1 cellular context compared by ENCODE assay signal in genomic region chr22:46010951-46011626, GRCh38.
TF ChIP-seq lines count a peak whose summit lies in the region.

No MANE protein-coding gene starts in this region.

TF ChIP-seq in HepG2, 621 proteins besides CTCF, POLR2A, EP300 and RAD21 (continued from another document and continues in another):
- TF ChIP-seq, protein P1, sequence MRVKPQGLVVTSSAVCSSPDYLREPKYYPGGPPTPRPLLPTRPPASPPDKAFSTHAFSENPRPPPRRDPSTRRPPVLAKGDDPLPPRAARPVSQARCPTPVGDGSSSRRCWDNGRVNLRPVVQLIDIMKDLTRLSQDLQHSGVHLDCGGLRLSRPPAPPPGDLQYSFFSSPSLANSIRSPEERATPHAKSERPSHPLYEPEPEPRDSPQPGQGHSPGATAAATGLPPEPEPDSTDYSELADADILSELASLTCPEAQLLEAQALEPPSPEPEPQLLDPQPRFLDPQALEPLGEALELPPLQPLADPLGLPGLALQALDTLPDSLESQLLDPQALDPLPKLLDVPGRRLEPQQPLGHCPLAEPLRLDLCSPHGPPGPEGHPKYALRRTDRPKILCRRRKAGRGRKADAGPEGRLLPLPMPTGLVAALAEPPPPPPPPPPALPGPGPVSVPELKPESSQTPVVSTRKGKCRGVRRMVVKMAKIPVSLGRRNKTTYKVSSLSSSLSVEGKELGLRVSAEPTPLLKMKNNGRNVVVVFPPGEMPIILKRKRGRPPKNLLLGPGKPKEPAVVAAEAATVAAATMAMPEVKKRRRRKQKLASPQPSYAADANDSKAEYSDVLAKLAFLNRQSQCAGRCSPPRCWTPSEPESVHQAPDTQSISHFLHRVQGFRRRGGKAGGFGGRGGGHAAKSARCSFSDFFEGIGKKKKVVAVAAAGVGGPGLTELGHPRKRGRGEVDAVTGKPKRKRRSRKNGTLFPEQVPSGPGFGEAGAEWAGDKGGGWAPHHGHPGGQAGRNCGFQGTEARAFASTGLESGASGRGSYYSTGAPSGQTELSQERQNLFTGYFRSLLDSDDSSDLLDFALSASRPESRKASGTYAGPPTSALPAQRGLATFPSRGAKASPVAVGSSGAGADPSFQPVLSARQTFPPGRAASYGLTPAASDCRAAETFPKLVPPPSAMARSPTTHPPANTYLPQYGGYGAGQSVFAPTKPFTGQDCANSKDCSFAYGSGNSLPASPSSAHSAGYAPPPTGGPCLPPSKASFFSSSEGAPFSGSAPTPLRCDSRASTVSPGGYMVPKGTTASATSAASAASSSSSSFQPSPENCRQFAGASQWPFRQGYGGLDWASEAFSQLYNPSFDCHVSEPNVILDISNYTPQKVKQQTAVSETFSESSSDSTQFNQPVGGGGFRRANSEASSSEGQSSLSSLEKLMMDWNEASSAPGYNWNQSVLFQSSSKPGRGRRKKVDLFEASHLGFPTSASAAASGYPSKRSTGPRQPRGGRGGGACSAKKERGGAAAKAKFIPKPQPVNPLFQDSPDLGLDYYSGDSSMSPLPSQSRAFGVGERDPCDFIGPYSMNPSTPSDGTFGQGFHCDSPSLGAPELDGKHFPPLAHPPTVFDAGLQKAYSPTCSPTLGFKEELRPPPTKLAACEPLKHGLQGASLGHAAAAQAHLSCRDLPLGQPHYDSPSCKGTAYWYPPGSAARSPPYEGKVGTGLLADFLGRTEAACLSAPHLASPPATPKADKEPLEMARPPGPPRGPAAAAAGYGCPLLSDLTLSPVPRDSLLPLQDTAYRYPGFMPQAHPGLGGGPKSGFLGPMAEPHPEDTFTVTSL (CRISPR knock-in tag; IDR thresholded peaks at IDR 0.05; ENCODE audit: borderline replicate concordance), result no peak
- TF ChIP-seq, protein P2, sequence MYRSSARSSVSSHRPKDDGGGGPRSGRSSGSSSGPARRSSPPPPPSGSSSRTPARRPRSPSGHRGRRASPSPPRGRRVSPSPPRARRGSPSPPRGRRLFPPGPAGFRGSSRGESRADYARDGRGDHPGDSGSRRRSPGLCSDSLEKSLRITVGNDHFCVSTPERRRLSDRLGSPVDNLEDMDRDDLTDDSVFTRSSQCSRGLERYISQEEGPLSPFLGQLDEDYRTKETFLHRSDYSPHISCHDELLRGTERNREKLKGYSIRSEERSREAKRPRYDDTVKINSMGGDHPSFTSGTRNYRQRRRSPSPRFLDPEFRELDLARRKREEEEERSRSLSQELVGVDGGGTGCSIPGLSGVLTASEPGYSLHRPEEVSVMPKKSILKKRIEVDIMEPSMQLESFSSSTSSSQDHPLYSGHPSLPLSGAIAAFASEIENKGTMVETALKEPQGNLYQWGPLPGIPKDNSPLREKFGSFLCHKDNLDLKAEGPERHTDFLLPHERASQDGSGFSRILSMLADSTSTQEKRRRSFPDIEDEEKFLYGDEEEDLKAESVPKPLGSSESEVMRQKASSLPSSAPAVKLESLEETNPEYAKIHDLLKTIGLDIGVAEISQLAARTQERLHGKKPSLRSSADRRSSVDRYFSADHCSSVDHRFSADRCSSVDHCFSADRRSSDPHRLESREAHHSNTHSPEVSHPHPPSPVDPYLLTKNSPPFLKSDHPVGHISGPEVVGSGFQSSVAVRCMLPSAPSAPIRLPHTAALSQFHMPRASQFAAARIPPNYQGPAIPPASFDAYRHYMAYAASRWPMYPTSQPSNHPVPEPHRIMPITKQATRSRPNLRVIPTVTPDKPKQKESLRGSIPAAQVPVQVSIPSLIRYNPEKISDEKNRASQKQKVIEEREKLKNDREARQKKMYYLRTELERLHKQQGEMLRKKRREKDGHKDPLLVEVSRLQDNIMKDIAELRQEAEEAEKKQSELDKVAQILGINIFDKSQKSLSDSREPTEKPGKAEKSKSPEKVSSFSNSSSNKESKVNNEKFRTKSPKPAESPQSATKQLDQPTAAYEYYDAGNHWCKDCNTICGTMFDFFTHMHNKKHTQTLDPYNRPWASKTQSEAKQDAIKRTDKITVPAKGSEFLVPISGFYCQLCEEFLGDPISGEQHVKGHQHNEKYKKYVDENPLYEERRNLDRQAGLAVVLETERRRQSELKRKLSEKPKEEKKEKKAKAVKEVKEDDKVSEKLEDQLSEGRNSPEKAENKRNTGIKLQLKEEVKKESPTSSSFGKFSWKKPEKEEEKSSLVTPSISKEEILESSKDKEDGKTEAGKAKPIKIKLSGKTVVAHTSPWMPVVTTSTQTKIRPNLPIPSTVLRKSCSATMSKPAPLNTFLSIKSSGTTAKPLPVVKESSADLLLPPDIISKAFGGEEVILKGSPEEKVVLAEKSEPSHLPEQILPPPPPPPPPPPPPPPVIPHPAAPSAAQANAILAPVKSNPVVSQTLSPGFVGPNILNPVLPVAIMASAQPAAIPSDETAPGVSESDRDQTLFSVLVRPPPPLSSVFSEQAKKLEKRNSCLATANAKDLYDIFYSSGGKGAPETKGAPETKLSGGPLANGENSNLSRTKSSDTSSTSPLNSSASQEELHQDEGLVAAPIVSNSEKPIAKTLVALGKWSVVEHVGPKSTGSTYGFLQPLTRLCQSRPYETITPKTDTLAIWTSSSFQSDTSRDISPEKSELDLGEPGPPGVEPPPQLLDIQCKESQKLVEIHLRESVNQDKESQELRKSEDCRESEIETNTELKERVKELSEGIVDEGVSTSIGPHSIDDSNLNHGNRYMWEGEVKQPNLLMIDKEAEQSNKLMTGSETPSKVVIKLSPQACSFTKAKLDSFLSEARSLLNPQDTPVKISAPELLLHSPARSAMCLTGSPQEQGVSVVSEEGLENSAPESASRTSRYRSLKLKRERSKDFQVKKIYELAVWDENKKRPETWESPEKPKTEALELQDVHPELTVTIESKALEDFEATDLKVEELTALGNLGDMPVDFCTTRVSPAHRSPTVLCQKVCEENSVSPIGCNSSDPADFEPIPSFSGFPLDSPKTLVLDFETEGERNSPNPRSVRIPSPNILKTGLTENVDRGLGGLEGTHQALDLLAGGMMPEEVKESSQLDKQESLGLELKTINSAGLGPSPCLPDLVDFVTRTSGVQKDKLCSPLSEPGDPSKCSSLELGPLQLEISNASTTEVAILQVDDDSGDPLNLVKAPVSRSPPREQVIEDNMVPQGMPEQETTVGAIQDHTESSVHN (CRISPR knock-in tag; IDR thresholded peaks at IDR 0.05), result no peak
- no peak for TF ChIP-seq MAZ (IDR thresholded peaks at IDR 0.05; ENCODE audit: borderline replicate concordance, low read depth, low read length)
- TF ChIP-seq MAZ (CRISPR knock-in tag; IDR thresholded peaks at IDR 0.05; ENCODE audit: low read depth), result no peak
- TF ChIP-seq ZNF207 (IDR thresholded peaks at IDR 0.05; ENCODE audit: borderline replicate concordance), result no peak
- no peak for TF ChIP-seq ZBTB10 (CRISPR knock-in tag; IDR thresholded peaks at IDR 0.05; ENCODE audit: borderline replicate concordance)
- no peak for TF ChIP-seq GLMP (CRISPR knock-in tag; IDR thresholded peaks at IDR 0.05; ENCODE audit: borderline replicate concordance)
- no peak for TF ChIP-seq SYNCRIP (IDR thresholded peaks at IDR 0.05; ENCODE audit: insufficient read depth, low read depth, low read length)
- peak; percentile 43; the same call in 1 of the 2 replicates for TF ChIP-seq ZBTB33 (CRISPR knock-in tag; IDR thresholded peaks at IDR 0.05)
- TF ChIP-seq NCOA5 (CRISPR knock-in tag; IDR thresholded peaks at IDR 0.05), result no peak
- peak; percentile 61; the same call in 1 of the 2 replicates for TF ChIP-seq ZFY (CRISPR knock-in tag; IDR thresholded peaks at IDR 0.05)
- no peak for TF ChIP-seq NFYB (CRISPR knock-in tag; IDR thresholded peaks at IDR 0.05)
- TF ChIP-seq ZEB1 (IDR thresholded peaks at IDR 0.05; ENCODE audit: insufficient replicate concordance, low read depth), result no peak
- no peak for TF ChIP-seq REXO4 (CRISPR knock-in tag; IDR thresholded peaks at IDR 0.05; ENCODE audit: borderline replicate concordance)
- no peak for TF ChIP-seq THYN1 (CRISPR knock-in tag; IDR thresholded peaks at IDR 0.05; ENCODE audit: borderline replicate concordance, low read depth)
- TF ChIP-seq, protein P3, sequence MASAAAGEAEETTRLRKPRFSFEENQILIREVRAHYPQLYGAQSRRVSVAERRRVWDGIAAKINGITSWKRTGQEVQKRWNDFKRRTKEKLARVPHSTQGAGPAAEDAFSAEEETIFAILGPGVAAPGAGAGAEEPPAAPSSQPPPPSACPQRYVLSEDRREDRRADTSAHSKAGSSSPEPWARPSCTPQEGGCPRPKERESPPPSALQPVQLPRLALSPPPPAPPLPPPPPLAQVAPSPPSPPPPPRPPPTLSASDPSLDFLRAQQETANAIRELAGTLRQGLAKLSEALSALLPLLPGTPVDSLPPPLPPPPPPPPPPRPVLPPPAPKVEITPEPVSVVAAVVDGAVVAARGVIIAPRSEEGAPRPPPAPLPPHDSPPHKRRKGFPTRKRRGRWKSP (CRISPR knock-in tag; IDR thresholded peaks at IDR 0.05), result no peak
- TF ChIP-seq PHF20 (CRISPR knock-in tag; IDR thresholded peaks at IDR 0.05), result no peak
- no peak for TF ChIP-seq ZNF547 (CRISPR knock-in tag; IDR thresholded peaks at IDR 0.05)
- no peak for TF ChIP-seq ZFP37 (CRISPR knock-in tag; IDR thresholded peaks at IDR 0.05; ENCODE audit: borderline replicate concordance)
- TF ChIP-seq, protein P4, sequence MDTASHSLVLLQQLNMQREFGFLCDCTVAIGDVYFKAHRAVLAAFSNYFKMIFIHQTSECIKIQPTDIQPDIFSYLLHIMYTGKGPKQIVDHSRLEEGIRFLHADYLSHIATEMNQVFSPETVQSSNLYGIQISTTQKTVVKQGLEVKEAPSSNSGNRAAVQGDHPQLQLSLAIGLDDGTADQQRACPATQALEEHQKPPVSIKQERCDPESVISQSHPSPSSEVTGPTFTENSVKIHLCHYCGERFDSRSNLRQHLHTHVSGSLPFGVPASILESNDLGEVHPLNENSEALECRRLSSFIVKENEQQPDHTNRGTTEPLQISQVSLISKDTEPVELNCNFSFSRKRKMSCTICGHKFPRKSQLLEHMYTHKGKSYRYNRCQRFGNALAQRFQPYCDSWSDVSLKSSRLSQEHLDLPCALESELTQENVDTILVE (CRISPR knock-in tag; IDR thresholded peaks at IDR 0.05), result no peak
- TF ChIP-seq KDM3A (CRISPR knock-in tag; IDR thresholded peaks at IDR 0.05; ENCODE audit: low read depth), result peak; percentile 41; the same call in 1 of the 2 replicates
- no peak for TF ChIP-seq DBP (CRISPR knock-in tag; IDR thresholded peaks at IDR 0.05; ENCODE audit: not compliant biosample characterization)
- TF ChIP-seq JUNB (CRISPR knock-in tag; IDR thresholded peaks at IDR 0.05; ENCODE audit: borderline replicate concordance), result no peak
- TF ChIP-seq ZSCAN12 (CRISPR knock-in tag; IDR thresholded peaks at IDR 0.05), result no peak
- TF ChIP-seq HMG20B (CRISPR knock-in tag; conservative IDR thresholded peaks at IDR 0.05), result 0 out of 2 replicates have a peak, but pooled peaks have one; percentile 10
- TF ChIP-seq, protein P5, sequence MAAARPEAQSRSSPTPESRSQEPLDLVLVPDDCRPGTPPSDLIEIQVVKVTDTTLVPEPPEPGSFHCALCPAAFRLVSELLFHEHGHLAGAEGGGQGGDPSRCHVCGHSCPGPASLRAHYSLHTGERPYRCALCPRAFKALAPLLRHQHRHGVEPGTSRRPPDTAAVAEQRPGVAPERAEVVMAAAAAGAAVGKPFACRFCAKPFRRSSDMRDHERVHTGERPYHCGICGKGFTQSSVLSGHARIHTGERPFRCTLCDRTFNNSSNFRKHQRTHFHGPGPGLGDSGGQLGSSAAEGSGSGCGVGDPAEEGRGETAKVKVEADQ (CRISPR knock-in tag; IDR thresholded peaks at IDR 0.05; ENCODE audit: borderline replicate concordance), result no peak
- TF ChIP-seq MTA3 (CRISPR knock-in tag; IDR thresholded peaks at IDR 0.05), result no peak
- no peak for TF ChIP-seq ISL2 (CRISPR knock-in tag; IDR thresholded peaks at IDR 0.05)
- no peak for TF ChIP-seq ARNTL (CRISPR knock-in tag; IDR thresholded peaks at IDR 0.05)
- no peak for TF ChIP-seq ZSCAN25 (CRISPR knock-in tag; IDR thresholded peaks at IDR 0.05)
